10 cellular contexts compared by ENCODE assay signal in the genomic region with DNA sequence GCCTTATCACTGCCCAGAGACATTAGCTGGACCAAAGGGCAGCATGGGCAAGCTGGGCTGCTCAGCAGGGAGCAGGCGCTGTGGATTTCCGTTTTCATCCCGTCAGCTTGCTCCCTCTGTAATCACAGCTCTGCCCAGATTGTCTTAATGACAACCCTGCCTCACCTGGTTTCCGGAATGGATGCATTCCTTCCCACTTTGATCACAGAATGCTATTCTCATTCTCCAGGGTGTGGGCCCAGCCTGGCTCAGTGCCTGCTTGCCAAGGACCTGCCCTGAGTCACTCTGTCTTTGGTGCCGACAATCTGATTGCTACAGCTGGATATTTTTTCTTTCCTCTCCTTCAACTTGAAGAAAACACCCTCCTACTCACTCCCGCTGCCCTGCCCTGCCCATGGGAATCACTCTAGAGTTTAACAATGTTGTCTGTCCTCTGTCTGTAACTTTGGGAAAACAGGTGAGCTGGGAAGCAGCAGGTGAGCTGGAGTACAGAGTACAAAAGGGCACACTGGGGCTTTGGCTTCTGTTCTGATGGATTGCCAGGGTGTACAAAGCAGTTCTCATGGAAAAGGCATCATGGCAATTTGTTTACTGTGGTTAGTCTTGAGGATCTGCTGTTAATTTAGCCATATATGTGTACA. TPM values are rescaled to one million over a fixed set of nuclear protein-coding genes. Genes with fewer than 3 reads are reported as not detected.
A peak's percentile ranks its signal among the peaks of the same experiment; 100 is the strongest.
DNase-seq lines count a peak whose midpoint lies in the region; ATAC-seq and TF ChIP-seq lines count a peak whose summit lies in the region.
"Had no signal": no experiment of that assay in that cellular context is flagged by ENCODE, and none has a peak within 500 bp of the region (broad histone marks: within the 10 kb centered on the region; RNA-seq: fewer than 3 reads in every experiment).

No MANE protein-coding gene starts in this region.

- H3K9me3 Mint-ChIP-seq in activated T-cell treated with anti-CD3 and anti-CD28 coated beads, Interleukin-2, amount 50 U/mL, for 4 hours: no peaks in the 10 kb centered on the region
- H3K9me3 Mint-ChIP-seq: activated naive CD4-positive, alpha-beta T cell treated with anti-CD3 and anti-CD28 coated beads for 36 hours had no signal

- no peak overlapping the region for H3K4me3 Mint-ChIP-seq in activated T-cell treated with anti-CD3 and anti-CD28 coated beads, Interleukin-2, amount 50 U/mL, for 4 hours
- H3K4me3 Mint-ChIP-seq: activated naive CD4-positive, alpha-beta T cell treated with anti-CD3 and anti-CD28 coated beads for 36 hours had no signal

- H3K27me3 ChIP-seq in colonic mucosa: no peaks in the 10 kb centered on the region
- no peaks in the 10 kb centered on the region for H3K27me3 ChIP-seq in mucosa of stomach (ENCODE audit: control insufficient read depth, insufficient read depth, low read length)

- no peak for ATAC-seq in HG02970 (IDR thresholded peaks at IDR 0.05; ENCODE audit: low FRiP score, unreplicated experiment)
- ATAC-seq in HG02884 (IDR thresholded peaks at IDR 0.05; ENCODE audit: unreplicated experiment): no peak
- ATAC-seq in GM19467 (IDR thresholded peaks at IDR 0.05; ENCODE audit: unreplicated experiment): no peak
- ATAC-seq in activated T-cell treated with anti-CD3 and anti-CD28 coated beads, Interleukin-2, amount 50 U/mL, for 4 hours: no peak

- H3K27me3 Mint-ChIP-seq in activated T-cell treated with anti-CD3 and anti-CD28 coated beads, Interleukin-2, amount 50 U/mL, for 4 hours (ENCODE audit: low read depth): peaks cover 2% of the 10 kb centered on the region

- H3K36me3 ChIP-seq in colonic mucosa (no peaks in the 10 kb centered on the region), mucosa of stomach (ENCODE audit: control insufficient read depth, insufficient read depth, low read length) (no peaks in the 10 kb centered on the region)

- DNase-seq in Daoy (ENCODE audit: low read depth) (peak; percentile 72), NCI-H146 treated with DMSO at 0.1 percent for 48 hours (lab: John Stamatoyannopoulos, UW; ENCODE audit: unreplicated experiment) (peak; percentile 52), colonic mucosa (peak; percentile 89)
- no peak for DNase-seq in activated T-cell treated with anti-CD3 and anti-CD28 coated beads, Interleukin-2, amount 50 U/mL, for 4 hours
- DNase-seq: activated naive CD4-positive, alpha-beta T cell treated with anti-CD3 and anti-CD28 coated beads for 36 hours; stimulated activated CD4-positive, alpha-beta T cell treated with anti-CD3 and anti-CD28 coated beads, Interleukin-1b, Interleukin-23, amount 100 ng/mL, for 48 hours had no signal

- H3K4me3 ChIP-seq in colonic mucosa (no peak overlapping the region), mucosa of stomach (ENCODE audit: low read length) (no peak overlapping the region)

- no peaks in the 10 kb centered on the region for H3K4me1 ChIP-seq in colonic mucosa
- peaks cover 6% of the 10 kb centered on the region for H3K4me1 ChIP-seq in mucosa of stomach (ENCODE audit: control insufficient read depth, insufficient read depth, low read length)

- H3K36me3 Mint-ChIP-seq in activated T-cell treated with anti-CD3 and anti-CD28 coated beads, Interleukin-2, amount 50 U/mL, for 4 hours (ENCODE audit: insufficient read depth): no peaks in the 10 kb centered on the region

- intact Hi-C loops in colonic mucosa (cut with DNase I): no loop called here

- no peak for TF ChIP-seq CTCF in colonic mucosa (IDR thresholded peaks at IDR 0.05)

- no peaks in the 10 kb centered on the region for H3K4me1 Mint-ChIP-seq in activated T-cell treated with anti-CD3 and anti-CD28 coated beads, Interleukin-2, amount 50 U/mL, for 4 hours (ENCODE audit: low read depth)

- H3K9me3 ChIP-seq in colonic mucosa: no peaks in the 10 kb centered on the region
- H3K9me3 ChIP-seq in mucosa of stomach (ENCODE audit: control insufficient read depth, low read length): no peaks in the 10 kb centered on the region

- H3K27ac ChIP-seq in colonic mucosa: peak overlapping the region; percentile 91

- H3K9ac ChIP-seq in colonic mucosa (ENCODE audit: low read depth in 2 of 2, low read length in 2 of 2) (peak overlapping the region in 1 of 2 donors; percentile 71), mucosa of stomach (ENCODE audit: low read length) (peak overlapping the region; percentile 50)

RNA-seq across cellular contexts. Expression of gene FAM136A, which starts 27.2 kb away (rescaled TPM):
- total RNA-seq in Daoy (2014; rRNA removed; shearing (Covaris generic)): 65.9 and 68.2 TPM in 2 replicates
- 10 to 100 TPM; 44.0 to 48.4 TPM for total RNA-seq in colonic mucosa
- total RNA-seq in activated T-cell treated with anti-CD3 and anti-CD28 coated beads, Interleukin-2, amount 50 U/mL, for 4 hours: 100 to 1,000 TPM; 107 to 140 (median 117) TPM

RNA-seq across cellular contexts. Expression of gene SNRPG, which starts 35.5 kb away (rescaled TPM):
- total RNA-seq in Daoy (2014; rRNA removed; shearing (Covaris generic)): 646 and 667 TPM in 2 replicates
- total RNA-seq in colonic mucosa: 100 to 1,000 TPM; 123 to 231 TPM
- total RNA-seq in activated T-cell treated with anti-CD3 and anti-CD28 coated beads, Interleukin-2, amount 50 U/mL, for 4 hours: 100 to 1,000 TPM; 427 to 446 (median 435) TPM
